ENCODE assay signal across 18 cellular contexts in the genomic region with DNA sequence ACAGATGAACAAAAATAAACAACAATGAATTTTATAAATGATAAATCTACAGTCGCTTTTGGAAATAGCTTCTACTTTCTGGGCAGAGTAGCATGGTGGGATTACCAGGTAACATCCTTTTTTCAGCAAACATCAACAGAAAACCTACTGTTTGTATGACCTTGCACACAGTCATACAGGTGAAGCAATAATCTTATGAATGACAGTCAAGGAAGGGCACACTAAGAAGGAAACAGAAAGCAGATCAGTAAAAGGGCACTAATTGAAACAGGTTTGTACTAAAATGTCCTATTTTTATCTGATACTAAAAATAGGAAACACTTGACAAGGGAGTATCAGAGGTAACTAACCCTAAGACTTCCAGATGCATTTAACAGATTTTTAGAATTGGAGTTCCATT.
DNase-seq lines count a peak whose midpoint lies in the region; ATAC-seq, FAIRE-seq and TF ChIP-seq lines count a peak whose summit lies in the region.
"Had no signal": no experiment of that assay in that cellular context is flagged by ENCODE, and none has a peak within 500 bp of the region (broad histone marks: within the 10 kb centered on the region; RNA-seq: fewer than 3 reads in every experiment).

No MANE protein-coding gene starts in this region.

- H3K27me3 Mint-ChIP-seq in activated CD4-positive, alpha-beta memory T cell treated with anti-CD3 and anti-CD28 coated beads, Interleukin-2, amount 10 ng/mL, durations not matched to agents 7 days and 5 days, result peaks cover 1% of the 10 kb centered on the region
- no peaks in the 10 kb centered on the region for H3K27me3 Mint-ChIP-seq in activated CD4-positive, alpha-beta memory T cell treated with anti-CD3 and anti-CD28 coated beads for 36 hours
- H3K27me3 Mint-ChIP-seq: effector memory CD8-positive, alpha-beta T cell had no signal

- no peak overlapping the region for H2BK15ac ChIP-seq in mesenchymal stem cell (ENCODE audit: low read depth, poor library complexity, severe bottlenecking)

- WGBS in pancreas, 2 donors, result 45 to 47% methylated on average over 1 of the region's 1 CpG
- WGBS in esophagus squamous epithelium, 2 donors, result 55 to 89% methylated on average over 1 of the region's 1 CpG
- no CpG with 5 or more reads among the region's 1 CpG for WGBS in mesenchymal stem cell

- H3K9me3 ChIP-seq in pancreas (no peaks in the 10 kb centered on the region), esophagus squamous epithelium (no peaks in the 10 kb centered on the region), mesenchymal stem cell (ENCODE audit: control insufficient read depth, low read length) (peaks cover 5% of the 10 kb centered on the region)
- H3K9me3 ChIP-seq: psoas muscle, upper lobe of right lung had no signal

- no peaks in the 10 kb centered on the region for H3K9me3 Mint-ChIP-seq in activated CD4-positive, alpha-beta memory T cell treated with anti-CD3 and anti-CD28 coated beads, Interleukin-2, amount 10 ng/mL, durations not matched to agents 7 days and 5 days
- no peaks in the 10 kb centered on the region for H3K9me3 Mint-ChIP-seq in activated CD4-positive, alpha-beta memory T cell treated with anti-CD3 and anti-CD28 coated beads for 36 hours
- H3K9me3 Mint-ChIP-seq: effector memory CD8-positive, alpha-beta T cell had no signal

- H4K8ac ChIP-seq in mesenchymal stem cell (ENCODE audit: low read length), result no peak overlapping the region

- H3K18ac ChIP-seq in mesenchymal stem cell (ENCODE audit: low read depth in 1 of 2, low read length in 2 of 2), result no peak overlapping the region

- H3K79me1 ChIP-seq in mesenchymal stem cell (replicated peaks; ENCODE audit: low read length, poor library complexity, severe bottlenecking), result no peaks in the 10 kb centered on the region

- peak overlapping the region; percentile 42 for H3K27ac Mint-ChIP-seq in activated CD4-positive, alpha-beta memory T cell treated with anti-CD3 and anti-CD28 coated beads, Interleukin-2, amount 10 ng/mL, durations not matched to agents 7 days and 5 days
- H3K27ac Mint-ChIP-seq in activated CD4-positive, alpha-beta memory T cell treated with anti-CD3 and anti-CD28 coated beads for 36 hours, result no peak overlapping the region
- H3K27ac Mint-ChIP-seq: brain; effector memory CD8-positive, alpha-beta T cell; T-helper 1 cell treated with Interleukin-12 subunit alpha and Interleukin-12 subunit beta and Interleukin-4 antibody, amounts not matched to agents 30 μg/mL and 1 μg/mL, for 36 hours had no signal

- H4K91ac ChIP-seq in mesenchymal stem cell (ENCODE audit: low read length), result no peak overlapping the region

- DNase-seq in activated CD4-positive, alpha-beta memory T cell treated with anti-CD3 and anti-CD28 coated beads, Interleukin-2, amount 10 ng/mL, durations not matched to agents 7 days and 5 days, result no peak
- no peak for DNase-seq in activated CD4-positive, alpha-beta memory T cell treated with anti-CD3 and anti-CD28 coated beads for 36 hours
- DNase-seq in HT-29 (ENCODE audit: low spot score), result peak; percentile 12
- DNase-seq in pancreas, result no peak
- no peak for DNase-seq in esophagus squamous epithelium (lab: John Stamatoyannopoulos, UW)
- DNase-seq in DMS 273 treated with DMSO at 0.1 percent for 48 hours (lab: John Stamatoyannopoulos, UW), result no peak
- DNase-seq in mesenchymal stem cell, result no peak
- DNase-seq: activated CD4-positive, alpha-beta T cell treated with anti-CD3 and anti-CD28 coated beads for 4 hours; effector memory CD8-positive, alpha-beta T cell; NCI-H1092 treated with DMSO at 0.1 percent for 48 hours; NCI-H2227 treated with DMSO at 0.1 percent for 48 hours; psoas muscle; stimulated activated CD8-positive, alpha-beta memory T cell treated with anti-CD3 and anti-CD28 coated beads, Interleukin-4, amount 100 ng/mL, for 48 hours; upper lobe of right lung had no signal

- H2BK5ac ChIP-seq in mesenchymal stem cell (ENCODE audit: low read depth, low read length, poor library complexity, severe bottlenecking), result no peak overlapping the region

- H3K27ac ChIP-seq in pancreas (peak overlapping the region in 2 of 4 donors; percentile 30 to 34), esophagus squamous epithelium (no peak overlapping the region), mesenchymal stem cell (ENCODE audit: low read length, poor library complexity, severe bottlenecking) (no peak overlapping the region)
- H3K27ac ChIP-seq: psoas muscle, upper lobe of right lung had no signal

- H3K4me1 Mint-ChIP-seq in activated CD4-positive, alpha-beta memory T cell treated with anti-CD3 and anti-CD28 coated beads, Interleukin-2, amount 10 ng/mL, durations not matched to agents 7 days and 5 days, result peaks cover 14% of the 10 kb centered on the region
- H3K4me1 Mint-ChIP-seq in activated CD4-positive, alpha-beta memory T cell treated with anti-CD3 and anti-CD28 coated beads for 36 hours (ENCODE audit: low read depth), result peaks cover 12% of the 10 kb centered on the region
- H3K4me1 Mint-ChIP-seq: brain had no signal

- no peak overlapping the region for H3K23ac ChIP-seq in mesenchymal stem cell (ENCODE audit: low read length in 2 of 2)

- FAIRE-seq in pancreas (lab: Jason Lieb, UNC), result peak; percentile 56
- FAIRE-seq: frontal cortex had no signal

- H3K9ac ChIP-seq in mesenchymal stem cell (ENCODE audit: low read length), result no peak overlapping the region

- H2AK5ac ChIP-seq in mesenchymal stem cell (ENCODE audit: low read length, severe bottlenecking), result no peak overlapping the region

- POLR2A ChIA-PET in activated CD4-positive, alpha-beta memory T cell treated with anti-CD3 and anti-CD28 coated beads, Interleukin-2, amount 10 ng/mL, durations not matched to agents 7 days and 5 days (lab: Charles Lee), result no interaction called here
- POLR2A ChIA-PET in activated CD4-positive, alpha-beta memory T cell treated with anti-CD3 and anti-CD28 coated beads for 36 hours (lab: Charles Lee), result no interaction called here

- no peak overlapping the region for H2AFZ ChIP-seq in mesenchymal stem cell (ENCODE audit: low read depth, low read length)

- ATAC-seq in GM21723 (IDR thresholded peaks at IDR 0.05; ENCODE audit: unreplicated experiment) (peak; percentile 91), pancreas (peak; percentile 48 to 78 (median 64))
- ATAC-seq: effector memory CD8-positive, alpha-beta T cell; psoas muscle had no signal

- H3K4me3 ChIP-seq in pancreas (no peak overlapping the region), esophagus squamous epithelium (no peak overlapping the region), mesenchymal stem cell (ENCODE audit: insufficient read depth in 1 of 2, low read depth in 1 of 2, low read length in 2 of 2) (no peak overlapping the region)
- H3K4me3 ChIP-seq: psoas muscle, upper lobe of right lung had no signal

- no peak for TF ChIP-seq POLR2A in esophagus squamous epithelium (IDR thresholded peaks at IDR 0.05)

- no peak overlapping the region for H2BK120ac ChIP-seq in mesenchymal stem cell (ENCODE audit: low read depth, low read length)

- no peak overlapping the region for H3K4ac ChIP-seq in mesenchymal stem cell (ENCODE audit: low read depth in 1 of 2, low read length in 2 of 2)

- H3K36me3 ChIP-seq in pancreas, result no peaks in the 10 kb centered on the region
- H3K36me3 ChIP-seq in esophagus squamous epithelium, result no peaks in the 10 kb centered on the region
- H3K36me3 ChIP-seq in mesenchymal stem cell (ENCODE audit: control insufficient read depth in 1 of 2, insufficient read depth in 2 of 2, low read depth in 1 of 2, low read length in 2 of 2), result no peaks in the 10 kb centered on the region
- H3K36me3 ChIP-seq: upper lobe of right lung had no signal

- no peaks in the 10 kb centered on the region for H3K27me3 ChIP-seq in pancreas
- no peaks in the 10 kb centered on the region for H3K27me3 ChIP-seq in esophagus squamous epithelium
- H3K27me3 ChIP-seq in mesenchymal stem cell (ENCODE audit: control insufficient read depth in 1 of 2, insufficient read depth in 1 of 2, low read length in 2 of 2), result peaks cover 0 to 27% of the 10 kb centered on the region in 2 experiments
- H3K27me3 ChIP-seq: upper lobe of right lung had no signal

- no peaks in the 10 kb centered on the region for H3K36me3 Mint-ChIP-seq in activated CD4-positive, alpha-beta memory T cell treated with anti-CD3 and anti-CD28 coated beads, Interleukin-2, amount 10 ng/mL, durations not matched to agents 7 days and 5 days (ENCODE audit: low read depth)
- H3K36me3 Mint-ChIP-seq in activated CD4-positive, alpha-beta memory T cell treated with anti-CD3 and anti-CD28 coated beads for 36 hours, result no peaks in the 10 kb centered on the region
- H3K36me3 Mint-ChIP-seq: brain had no signal

- no peak overlapping the region for H3K4me2 ChIP-seq in mesenchymal stem cell (ENCODE audit: low read length, poor library complexity, severe bottlenecking)

- CTCF ChIA-PET in activated CD4-positive, alpha-beta memory T cell treated with anti-CD3 and anti-CD28 coated beads, Interleukin-2, amount 10 ng/mL, durations not matched to agents 7 days and 5 days (lab: Charles Lee), result interaction anchor here (1.4 kb wide), 1 partner anchor 102 kb away, joined by 10 read pairs; no protein-coding TSS in a partner anchor
- CTCF ChIA-PET in activated CD4-positive, alpha-beta memory T cell treated with anti-CD3 and anti-CD28 coated beads for 36 hours (lab: Charles Lee), result interaction anchor here (1.0 kb wide), 1 partner anchor 98 kb away, joined by 7 read pairs; no protein-coding TSS in a partner anchor

- no peak for TF ChIP-seq CTCF in pancreas (IDR thresholded peaks at IDR 0.05)
- TF ChIP-seq CTCF in esophagus squamous epithelium (IDR thresholded peaks at IDR 0.05), result no peak

- H3K4me1 ChIP-seq in pancreas (peaks cover 3 to 14% (median 13%) of the 10 kb centered on the region in 3 donors), esophagus squamous epithelium (no peaks in the 10 kb centered on the region), mesenchymal stem cell (ENCODE audit: control insufficient read depth, insufficient read depth, low read depth, low read length) (no peaks in the 10 kb centered on the region)
- H3K4me1 ChIP-seq: psoas muscle, upper lobe of right lung had no signal

- H3K4me3 Mint-ChIP-seq in activated CD4-positive, alpha-beta memory T cell treated with anti-CD3 and anti-CD28 coated beads, Interleukin-2, amount 10 ng/mL, durations not matched to agents 7 days and 5 days, result no peak overlapping the region
- no peak overlapping the region for H3K4me3 Mint-ChIP-seq in activated CD4-positive, alpha-beta memory T cell treated with anti-CD3 and anti-CD28 coated beads for 36 hours
- H3K4me3 Mint-ChIP-seq: effector memory CD8-positive, alpha-beta T cell had no signal

- intact Hi-C loops in activated CD4-positive, alpha-beta memory T cell treated with anti-CD3 and anti-CD28 coated beads for 36 hours (cut with micrococcal nuclease), result loop anchor here (5.0 kb wide), 1 partner anchor 46 kb away; no protein-coding TSS in a partner anchor
- intact Hi-C loops in pancreas (cut with DNase I), result loop anchor here in 1 of 3 donors (10.0 kb wide), 1 partner anchor 109 kb away; the partner anchor contains the start of gene DLG3
- intact Hi-C loops in esophagus squamous epithelium (cut with DNase I), result loop anchor here (10.0 kb wide), 1 partner anchor 99 kb away; no protein-coding TSS in a partner anchor

- no peak overlapping the region for H2BK12ac ChIP-seq in mesenchymal stem cell (ENCODE audit: low read length in 2 of 2)

- no peak overlapping the region for H3K14ac ChIP-seq in mesenchymal stem cell (ENCODE audit: low read length in 2 of 2)
